ENCODE assay signal across 1 cellular context in the genomic region with DNA sequence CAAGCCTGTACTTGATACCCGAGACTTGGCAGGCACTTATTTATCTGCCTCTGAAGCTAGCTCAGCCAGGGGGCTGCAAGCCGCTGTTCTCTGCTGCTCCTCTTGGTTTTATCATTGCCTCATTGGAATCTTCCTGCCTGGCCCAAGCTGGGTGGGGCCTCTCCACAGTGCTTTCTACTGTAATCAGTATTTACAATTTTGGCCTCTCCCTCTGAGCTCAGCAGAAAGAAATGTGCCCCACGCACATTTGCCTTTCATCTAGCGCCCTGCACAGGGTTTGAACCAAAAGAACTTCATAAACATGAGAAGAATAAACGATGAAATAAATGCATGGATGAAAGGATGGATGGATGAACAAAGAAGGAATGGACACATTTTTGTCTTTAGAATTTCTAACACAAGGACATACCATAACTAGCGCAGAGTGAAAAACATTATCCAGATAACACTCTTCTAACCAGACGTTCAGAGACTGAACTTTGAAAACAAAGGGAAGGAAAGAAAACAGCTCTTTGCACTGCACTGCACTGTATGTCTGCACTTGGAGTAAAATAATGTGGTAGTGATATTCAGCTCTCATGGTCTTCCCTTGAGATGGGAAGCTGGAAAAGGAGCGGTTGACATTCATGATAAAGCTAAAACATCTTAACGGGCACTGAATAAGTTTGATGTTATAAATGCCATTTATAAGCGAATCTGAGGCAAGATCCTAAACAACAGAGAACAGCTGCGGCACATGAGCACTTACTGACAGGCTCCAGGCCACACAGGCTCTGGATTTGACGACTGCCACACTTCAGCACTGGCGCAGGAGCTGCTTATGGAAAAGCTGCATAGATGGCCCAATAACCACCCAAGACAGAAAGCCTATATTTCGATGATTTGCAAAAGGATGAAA.
TF ChIP-seq lines count a peak whose summit lies in the region.

No MANE protein-coding gene starts in this region.

TF ChIP-seq in K562, 482 proteins besides CTCF, POLR2A, EP300 and RAD21 (continued from another document and continues in another):
- TF ChIP-seq, protein P1, sequence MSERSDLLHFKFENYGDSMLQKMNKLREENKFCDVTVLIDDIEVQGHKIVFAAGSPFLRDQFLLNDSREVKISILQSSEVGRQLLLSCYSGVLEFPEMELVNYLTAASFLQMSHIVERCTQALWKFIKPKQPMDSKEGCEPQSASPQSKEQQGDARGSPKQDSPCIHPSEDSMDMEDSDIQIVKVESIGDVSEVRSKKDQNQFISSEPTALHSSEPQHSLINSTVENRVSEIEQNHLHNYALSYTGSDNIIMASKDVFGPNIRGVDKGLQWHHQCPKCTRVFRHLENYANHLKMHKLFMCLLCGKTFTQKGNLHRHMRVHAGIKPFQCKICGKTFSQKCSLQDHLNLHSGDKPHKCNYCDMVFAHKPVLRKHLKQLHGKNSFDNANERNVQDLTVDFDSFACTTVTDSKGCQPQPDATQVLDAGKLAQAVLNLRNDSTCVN (CRISPR knock-in tag; IDR thresholded peaks at IDR 0.05) = no peak
- TF ChIP-seq FOXA1 (IDR thresholded peaks at IDR 0.05; ENCODE audit: borderline replicate concordance) (no peak), TBP (optimal IDR thresholded peaks at IDR 0.05; ENCODE audit: low read depth, low read length) (no peak), TFAM (CRISPR knock-in tag; conservative IDR thresholded peaks at IDR 0.05) (no peak), IFI16 (CRISPR knock-in tag; IDR thresholded peaks at IDR 0.05) (no peak), CBX2 (IDR thresholded peaks at IDR 0.05; ENCODE audit: insufficient read depth, low read length, poor library complexity, severe bottlenecking) (no peak), NCOA4 (IDR thresholded peaks at IDR 0.05; ENCODE audit: partially characterized antibody) (no peak), PTBP1 (IDR thresholded peaks at IDR 0.05; ENCODE audit: low read depth, low read length) (no peak), SRSF1 (IDR thresholded peaks at IDR 0.05; ENCODE audit: low read depth, low read length) (no peak), VEZF1 (CRISPR knock-in tag; IDR thresholded peaks at IDR 0.05) (peak; percentile 34; the same call in 1 of the 2 replicates), RUNX1 (IDR thresholded peaks at IDR 0.05; ENCODE audit: low read depth) (no peak), KAT7 (CRISPR knock-in tag; IDR thresholded peaks at IDR 0.05; ENCODE audit: borderline replicate concordance) (no peak), ASH1L (IDR thresholded peaks at IDR 0.05; ENCODE audit: borderline replicate concordance, low read depth, partially characterized antibody) (no peak), MCM3 (IDR thresholded peaks at IDR 0.05) (no peak), BRD9 (IDR thresholded peaks at IDR 0.05; ENCODE audit: low read depth, partially characterized antibody) (peak; percentile 27), GATA2 (CRISPR knock-in tag; IDR thresholded peaks at IDR 0.05) (no peak), GATAD2A (IDR thresholded peaks at IDR 0.05) (no peak), SMAD3 (CRISPR knock-in tag; conservative IDR thresholded peaks at IDR 0.05) (no peak), PHF21A (IDR thresholded peaks at IDR 0.05; ENCODE audit: borderline replicate concordance, low read depth) (no peak), FOSL1 (tag; conservative IDR thresholded peaks at IDR 0.05) (peak; percentile 56), ELK1 (CRISPR knock-in tag; IDR thresholded peaks at IDR 0.05) (no peak), ZBTB43 (CRISPR knock-in tag; IDR thresholded peaks at IDR 0.05) (no peak), THAP12 (CRISPR knock-in tag; IDR thresholded peaks at IDR 0.05) (no peak), SMAD1 (IDR thresholded peaks at IDR 0.05; ENCODE audit: low read depth, low read length, partially characterized antibody) (no peak), RFX7 (CRISPR knock-in tag; IDR thresholded peaks at IDR 0.05) (no peak), POLR2G (IDR thresholded peaks at IDR 0.05; ENCODE audit: low read depth, low read length) (no peak), ZNF316 (IDR thresholded peaks at IDR 0.05) (no peak), RBM39 (optimal IDR thresholded peaks at IDR 0.05; ENCODE audit: low read depth, low read length) (no peak), WHSC1 (IDR thresholded peaks at IDR 0.05; ENCODE audit: low read length) (no peak), TCF15 (CRISPR knock-in tag; IDR thresholded peaks at IDR 0.05) (no peak)
- TF ChIP-seq, protein P2, sequence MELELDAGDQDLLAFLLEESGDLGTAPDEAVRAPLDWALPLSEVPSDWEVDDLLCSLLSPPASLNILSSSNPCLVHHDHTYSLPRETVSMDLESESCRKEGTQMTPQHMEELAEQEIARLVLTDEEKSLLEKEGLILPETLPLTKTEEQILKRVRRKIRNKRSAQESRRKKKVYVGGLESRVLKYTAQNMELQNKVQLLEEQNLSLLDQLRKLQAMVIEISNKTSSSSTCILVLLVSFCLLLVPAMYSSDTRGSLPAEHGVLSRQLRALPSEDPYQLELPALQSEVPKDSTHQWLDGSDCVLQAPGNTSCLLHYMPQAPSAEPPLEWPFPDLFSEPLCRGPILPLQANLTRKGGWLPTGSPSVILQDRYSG (tag; conservative IDR thresholded peaks at IDR 0.05; ENCODE audit: low read depth) = no peak
- TF ChIP-seq, protein P3, sequence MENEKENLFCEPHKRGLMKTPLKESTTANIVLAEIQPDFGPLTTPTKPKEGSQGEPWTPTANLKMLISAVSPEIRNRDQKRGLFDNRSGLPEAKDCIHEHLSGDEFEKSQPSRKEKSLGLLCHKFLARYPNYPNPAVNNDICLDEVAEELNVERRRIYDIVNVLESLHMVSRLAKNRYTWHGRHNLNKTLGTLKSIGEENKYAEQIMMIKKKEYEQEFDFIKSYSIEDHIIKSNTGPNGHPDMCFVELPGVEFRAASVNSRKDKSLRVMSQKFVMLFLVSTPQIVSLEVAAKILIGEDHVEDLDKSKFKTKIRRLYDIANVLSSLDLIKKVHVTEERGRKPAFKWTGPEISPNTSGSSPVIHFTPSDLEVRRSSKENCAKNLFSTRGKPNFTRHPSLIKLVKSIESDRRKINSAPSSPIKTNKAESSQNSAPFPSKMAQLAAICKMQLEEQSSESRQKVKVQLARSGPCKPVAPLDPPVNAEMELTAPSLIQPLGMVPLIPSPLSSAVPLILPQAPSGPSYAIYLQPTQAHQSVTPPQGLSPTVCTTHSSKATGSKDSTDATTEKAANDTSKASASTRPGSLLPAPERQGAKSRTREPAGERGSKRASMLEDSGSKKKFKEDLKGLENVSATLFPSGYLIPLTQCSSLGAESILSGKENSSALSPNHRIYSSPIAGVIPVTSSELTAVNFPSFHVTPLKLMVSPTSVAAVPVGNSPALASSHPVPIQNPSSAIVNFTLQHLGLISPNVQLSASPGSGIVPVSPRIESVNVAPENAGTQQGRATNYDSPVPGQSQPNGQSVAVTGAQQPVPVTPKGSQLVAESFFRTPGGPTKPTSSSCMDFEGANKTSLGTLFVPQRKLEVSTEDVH (IDR thresholded peaks at IDR 0.05; ENCODE audit: low read depth, partially characterized antibody) = no peak
- TF ChIP-seq, protein P4, sequence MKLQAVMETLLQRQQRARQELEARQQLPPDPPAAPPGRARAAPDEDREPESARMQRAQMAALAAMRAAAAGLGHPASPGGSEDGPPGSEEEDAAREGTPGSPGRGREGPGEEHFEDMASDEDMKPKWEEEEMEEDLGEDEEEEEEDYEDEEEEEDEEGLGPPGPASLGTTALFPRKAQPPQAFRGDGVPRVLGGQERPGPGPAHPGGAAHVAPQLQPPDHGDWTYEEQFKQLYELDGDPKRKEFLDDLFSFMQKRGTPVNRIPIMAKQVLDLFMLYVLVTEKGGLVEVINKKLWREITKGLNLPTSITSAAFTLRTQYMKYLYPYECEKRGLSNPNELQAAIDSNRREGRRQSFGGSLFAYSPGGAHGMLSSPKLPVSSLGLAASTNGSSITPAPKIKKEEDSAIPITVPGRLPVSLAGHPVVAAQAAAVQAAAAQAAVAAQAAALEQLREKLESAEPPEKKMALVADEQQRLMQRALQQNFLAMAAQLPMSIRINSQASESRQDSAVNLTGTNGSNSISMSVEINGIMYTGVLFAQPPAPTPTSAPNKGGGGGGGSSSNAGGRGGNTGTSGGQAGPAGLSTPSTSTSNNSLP (IDR thresholded peaks at IDR 0.05; ENCODE audit: borderline replicate concordance, low read depth, low read length) = peak; percentile 82; the same call in 1 of the 2 replicates
- TF ChIP-seq, protein P5, sequence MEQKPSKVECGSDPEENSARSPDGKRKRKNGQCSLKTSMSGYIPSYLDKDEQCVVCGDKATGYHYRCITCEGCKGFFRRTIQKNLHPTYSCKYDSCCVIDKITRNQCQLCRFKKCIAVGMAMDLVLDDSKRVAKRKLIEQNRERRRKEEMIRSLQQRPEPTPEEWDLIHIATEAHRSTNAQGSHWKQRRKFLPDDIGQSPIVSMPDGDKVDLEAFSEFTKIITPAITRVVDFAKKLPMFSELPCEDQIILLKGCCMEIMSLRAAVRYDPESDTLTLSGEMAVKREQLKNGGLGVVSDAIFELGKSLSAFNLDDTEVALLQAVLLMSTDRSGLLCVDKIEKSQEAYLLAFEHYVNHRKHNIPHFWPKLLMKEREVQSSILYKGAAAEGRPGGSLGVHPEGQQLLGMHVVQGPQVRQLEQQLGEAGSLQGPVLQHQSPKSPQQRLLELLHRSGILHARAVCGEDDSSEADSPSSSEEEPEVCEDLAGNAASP (IDR thresholded peaks at IDR 0.05) = no peak
- TF ChIP-seq, protein P6, sequence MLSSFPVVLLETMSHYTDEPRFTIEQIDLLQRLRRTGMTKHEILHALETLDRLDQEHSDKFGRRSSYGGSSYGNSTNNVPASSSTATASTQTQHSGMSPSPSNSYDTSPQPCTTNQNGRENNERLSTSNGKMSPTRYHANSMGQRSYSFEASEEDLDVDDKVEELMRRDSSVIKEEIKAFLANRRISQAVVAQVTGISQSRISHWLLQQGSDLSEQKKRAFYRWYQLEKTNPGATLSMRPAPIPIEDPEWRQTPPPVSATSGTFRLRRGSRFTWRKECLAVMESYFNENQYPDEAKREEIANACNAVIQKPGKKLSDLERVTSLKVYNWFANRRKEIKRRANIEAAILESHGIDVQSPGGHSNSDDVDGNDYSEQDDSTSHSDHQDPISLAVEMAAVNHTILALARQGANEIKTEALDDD (IDR thresholded peaks at IDR 0.05) = peak; percentile 16; the same call in 1 of the 2 replicates
- TF ChIP-seq, protein P7, sequence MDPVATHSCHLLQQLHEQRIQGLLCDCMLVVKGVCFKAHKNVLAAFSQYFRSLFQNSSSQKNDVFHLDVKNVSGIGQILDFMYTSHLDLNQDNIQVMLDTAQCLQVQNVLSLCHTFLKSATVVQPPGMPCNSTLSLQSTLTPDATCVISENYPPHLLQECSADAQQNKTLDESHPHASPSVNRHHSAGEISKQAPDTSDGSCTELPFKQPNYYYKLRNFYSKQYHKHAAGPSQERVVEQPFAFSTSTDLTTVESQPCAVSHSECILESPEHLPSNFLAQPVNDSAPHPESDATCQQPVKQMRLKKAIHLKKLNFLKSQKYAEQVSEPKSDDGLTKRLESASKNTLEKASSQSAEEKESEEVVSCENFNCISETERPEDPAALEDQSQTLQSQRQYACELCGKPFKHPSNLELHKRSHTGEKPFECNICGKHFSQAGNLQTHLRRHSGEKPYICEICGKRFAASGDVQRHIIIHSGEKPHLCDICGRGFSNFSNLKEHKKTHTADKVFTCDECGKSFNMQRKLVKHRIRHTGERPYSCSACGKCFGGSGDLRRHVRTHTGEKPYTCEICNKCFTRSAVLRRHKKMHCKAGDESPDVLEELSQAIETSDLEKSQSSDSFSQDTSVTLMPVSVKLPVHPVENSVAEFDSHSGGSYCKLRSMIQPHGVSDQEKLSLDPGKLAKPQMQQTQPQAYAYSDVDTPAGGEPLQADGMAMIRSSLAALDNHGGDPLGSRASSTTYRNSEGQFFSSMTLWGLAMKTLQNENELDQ (CRISPR knock-in tag; IDR thresholded peaks at IDR 0.05; ENCODE audit: borderline replicate concordance) = no peak
